8 cellular contexts compared by ENCODE assay signal in the genomic region with DNA sequence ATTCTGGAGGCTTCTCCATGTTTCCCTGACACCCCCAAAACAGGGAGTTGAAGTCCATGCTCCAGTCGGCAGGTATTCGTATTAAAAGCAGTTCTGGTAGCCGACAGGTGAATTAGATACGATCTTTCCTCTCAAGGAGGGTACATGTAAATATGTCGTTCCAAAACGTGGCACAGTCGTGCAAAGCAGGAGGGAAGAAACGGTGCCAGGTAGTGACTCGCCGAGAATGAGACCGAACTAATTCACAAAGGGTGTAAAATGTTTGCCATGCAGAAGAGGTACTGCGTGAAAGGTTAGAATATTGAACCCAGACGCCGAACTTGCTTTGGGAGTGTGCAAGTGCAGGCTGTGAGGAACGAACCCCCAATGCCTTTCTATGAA. TPM values are rescaled to one million over a fixed set of nuclear protein-coding genes. Genes with fewer than 3 reads are reported as not detected.
DNase-seq lines count a peak whose midpoint lies in the region; ATAC-seq and TF ChIP-seq lines count a peak whose summit lies in the region.

No MANE protein-coding gene starts in this region.

- peak overlapping the region; percentile 95 for H3K9ac ChIP-seq in HUES6 (ENCODE audit: low read length)

- H3K4me3 ChIP-seq in BJ (ENCODE audit: low read depth, low read length) (peak overlapping the region; percentile 86), HUES6 (ENCODE audit: low read depth, low read length) (peak overlapping the region; percentile 83), cardiac fibroblast (replicated peaks in 1 of 2; ENCODE audit: low read depth in 2 of 2, low read length in 2 of 2) (peak overlapping the region; percentile 97 to 98), mononuclear cell (ENCODE audit: low read length) (peak overlapping the region; percentile 76)

- H3K4me1 ChIP-seq in HUES6 (ENCODE audit: control insufficient read depth, insufficient read depth, low read length): no peaks in the 10 kb centered on the region; the same call in 1 of the 2 replicates
- H3K4me1 ChIP-seq in mononuclear cell (ENCODE audit: insufficient read depth, low read length): peaks cover 18% of the 10 kb centered on the region

- no peak for ATAC-seq in HG03139 (IDR thresholded peaks at IDR 0.05; ENCODE audit: unreplicated experiment)

- H3K27me3 ChIP-seq in BJ (ENCODE audit: control insufficient read depth, insufficient read depth, low read length) (no peaks in the 10 kb centered on the region), HUES6 (ENCODE audit: control insufficient read depth, insufficient read depth, low read length) (no peaks in the 10 kb centered on the region), mononuclear cell (ENCODE audit: insufficient read depth, low read length) (no peaks in the 10 kb centered on the region)

- TF ChIP-seq CTCF in BJ (IDR thresholded peaks at IDR 0.05; ENCODE audit: insufficient read depth, low read depth, low read length): no peak
- no peak for TF ChIP-seq CTCF in cardiac fibroblast (IDR thresholded peaks at IDR 0.05; ENCODE audit: low read depth, low read length)

- POLR2A ChIA-PET in BJ (lab: Charles Lee): no interaction called here

- DNase-seq in BJ (ENCODE audit: low read depth) (no peak), cardiac fibroblast (ENCODE audit: low read depth in 2 of 2) (peak in 1 of 2 donors; percentile 5), SIG-M5 treated with dmso at 0.1 percent for 504 hours (lab: John Stamatoyannopoulos, UW; ENCODE audit: unreplicated experiment) (no peak), NCI-H524 (lab: John Stamatoyannopoulos, UW) (no peak), amniotic stem cell (lab: John Stamatoyannopoulos, UW) (no peak)

- H3K36me3 ChIP-seq in BJ (ENCODE audit: control insufficient read depth, insufficient read depth, low read length) (0 out of 2 replicates have a peak, but pooled peaks cover 2% of the 10 kb centered on the region), HUES6 (ENCODE audit: control insufficient read depth, insufficient read depth, low read length) (peaks cover 42% of the 10 kb centered on the region)

- CTCF ChIA-PET in BJ (lab: Yijun Ruan, JAX): no interaction called here

- no peaks in the 10 kb centered on the region for H3K9me3 ChIP-seq in HUES6 (ENCODE audit: control insufficient read depth, insufficient read depth, low read depth, low read length)
- H3K9me3 ChIP-seq in mononuclear cell (ENCODE audit: low read depth, low read length): no peaks in the 10 kb centered on the region

- H3K27ac ChIP-seq in HUES6 (ENCODE audit: low read depth, low read length): peak overlapping the region; percentile 75; the same call in 1 of the 2 replicates

RNA-seq across cellular contexts. Expression of gene EDRF1, which starts 0.5 kb away (rescaled TPM):
- polyA plus RNA-seq in BJ (2011; rRNA removed): 15.7 and 20.1 TPM in 2 replicates
- polyA minus RNA-seq in BJ (2011; rRNA and poly(A)+ RNA removed): 17.9 and 21.6 TPM in 2 replicates
- total RNA-seq in mononuclear cell: 44.6 TPM

RNA-seq across cellular contexts. Expression of gene TEX36, which starts 37.0 kb away (rescaled TPM):
- 0.11 TPM in 1 of 2 replicates, not detected in the other for polyA plus RNA-seq in BJ (2011; rRNA removed)
- not detected in 2 replicates for polyA minus RNA-seq in BJ (2011; rRNA and poly(A)+ RNA removed)
- total RNA-seq in mononuclear cell: not detected

RNA-seq across cellular contexts. Expression of gene MMP21, which starts 55.6 kb away (rescaled TPM):
- not detected in 2 replicates for polyA plus RNA-seq in BJ (2011; rRNA removed)
- polyA minus RNA-seq in BJ (2011; rRNA and poly(A)+ RNA removed): not detected in 2 replicates
- 0.21 TPM for total RNA-seq in mononuclear cell
